ENCODE assay signal across 1 cellular context in the genomic region with DNA sequence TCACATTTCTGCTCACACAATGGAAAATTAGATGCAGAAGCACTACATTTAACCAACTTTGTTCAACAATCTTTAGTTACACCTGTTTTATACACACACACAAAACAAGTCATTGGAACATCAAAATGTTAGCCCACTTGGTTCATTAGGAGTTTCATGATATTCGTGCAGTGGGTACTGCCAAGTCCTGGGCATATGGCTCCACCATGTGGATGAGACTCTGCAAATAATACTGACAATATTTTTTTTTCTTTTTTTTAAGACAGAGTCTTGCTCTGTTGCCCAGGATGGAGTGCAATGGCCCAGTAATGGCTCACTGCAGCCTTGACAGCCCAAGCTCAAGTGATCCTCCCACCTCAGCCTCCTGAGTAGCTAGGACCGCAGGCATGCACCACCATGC.
TF ChIP-seq lines count a peak whose summit lies in the region.

No MANE protein-coding gene starts in this region.

TF ChIP-seq in GM23338, 12 proteins besides CTCF, POLR2A, EP300 and RAD21 (continued from another document):
- TF ChIP-seq ZNF462 (CRISPR knock-in tag; IDR thresholded peaks at IDR 0.05) (no peak), STAT1 (IDR thresholded peaks at IDR 0.05; ENCODE audit: unreplicated experiment) (no peak), JUNB (IDR thresholded peaks at IDR 0.05; ENCODE audit: unreplicated experiment) (no peak), POLR2AphosphoS5 (IDR thresholded peaks at IDR 0.05; ENCODE audit: low read depth) (no peak), ZNF331 (CRISPR knock-in tag; IDR thresholded peaks at IDR 0.05; ENCODE audit: low read depth) (no peak), ZNF114 (CRISPR knock-in tag; IDR thresholded peaks at IDR 0.05) (no peak), CREB1 (CRISPR knock-in tag; IDR thresholded peaks at IDR 0.05; ENCODE audit: low read depth) (no peak), NANOG (IDR thresholded peaks at IDR 0.05; ENCODE audit: borderline replicate concordance) (no peak), EZH2 (IDR thresholded peaks at IDR 0.05; ENCODE audit: low read depth, unreplicated experiment) (no peak), REST (IDR thresholded peaks at IDR 0.05; ENCODE audit: unreplicated experiment) (no peak)
- TF ChIP-seq, protein P1, sequence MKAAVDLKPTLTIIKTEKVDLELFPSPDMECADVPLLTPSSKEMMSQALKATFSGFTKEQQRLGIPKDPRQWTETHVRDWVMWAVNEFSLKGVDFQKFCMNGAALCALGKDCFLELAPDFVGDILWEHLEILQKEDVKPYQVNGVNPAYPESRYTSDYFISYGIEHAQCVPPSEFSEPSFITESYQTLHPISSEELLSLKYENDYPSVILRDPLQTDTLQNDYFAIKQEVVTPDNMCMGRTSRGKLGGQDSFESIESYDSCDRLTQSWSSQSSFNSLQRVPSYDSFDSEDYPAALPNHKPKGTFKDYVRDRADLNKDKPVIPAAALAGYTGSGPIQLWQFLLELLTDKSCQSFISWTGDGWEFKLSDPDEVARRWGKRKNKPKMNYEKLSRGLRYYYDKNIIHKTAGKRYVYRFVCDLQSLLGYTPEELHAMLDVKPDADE (IDR thresholded peaks at IDR 0.05) = no peak
TF ChIP-seq in GM23338: peak in this region for 0.
